ENCODE assay signal across 1 cellular context in genomic region chr19:12035220-12036172, GRCh38.
TF ChIP-seq lines count a peak whose summit lies in the region.

Gene ZNF433 (minus strand): TSS chr19:12035679. CDS start chr19:12035539, 140 bp downstream.

TF ChIP-seq in HepG2, 621 proteins besides CTCF, POLR2A, EP300 and RAD21 (continued from another document and continues in another):
- no peak for TF ChIP-seq PRDM15 (CRISPR knock-in tag; IDR thresholded peaks at IDR 0.05)
- TF ChIP-seq ELF4 (CRISPR knock-in tag; IDR thresholded peaks at IDR 0.05; ENCODE audit: borderline replicate concordance): no peak
- no peak for TF ChIP-seq TOE1 (CRISPR knock-in tag; IDR thresholded peaks at IDR 0.05)
- no peak for TF ChIP-seq ZNF326 (CRISPR knock-in tag; IDR thresholded peaks at IDR 0.05; ENCODE audit: borderline replicate concordance)
- peak; percentile 74 for TF ChIP-seq GABPB1 (CRISPR knock-in tag; IDR thresholded peaks at IDR 0.05)
- TF ChIP-seq TOPORS (CRISPR knock-in tag; IDR thresholded peaks at IDR 0.05): no peak
- no peak for TF ChIP-seq ZXDC (CRISPR knock-in tag; IDR thresholded peaks at IDR 0.05)
- TF ChIP-seq BATF2 (CRISPR knock-in tag; IDR thresholded peaks at IDR 0.05): 0 out of 2 replicates have a peak, but pooled peaks have one; percentile 56
- no peak for TF ChIP-seq ZNF580 (CRISPR knock-in tag; IDR thresholded peaks at IDR 0.05; ENCODE audit: borderline replicate concordance, low read depth)
- no peak for TF ChIP-seq DMTF1 (CRISPR knock-in tag; IDR thresholded peaks at IDR 0.05)
- TF ChIP-seq SP1 (IDR thresholded peaks at IDR 0.05): no peak
- peak; percentile 88 for TF ChIP-seq SP1 (CRISPR knock-in tag; IDR thresholded peaks at IDR 0.05)
- no peak for TF ChIP-seq ZNF552 (CRISPR knock-in tag; IDR thresholded peaks at IDR 0.05; ENCODE audit: borderline replicate concordance)
- peak; percentile 3; the same call in 1 of the 2 replicates for TF ChIP-seq MLXIP (CRISPR knock-in tag; IDR thresholded peaks at IDR 0.05; ENCODE audit: borderline replicate concordance)
- no peak for TF ChIP-seq GZF1 (CRISPR knock-in tag; IDR thresholded peaks at IDR 0.05)
- TF ChIP-seq AKNA (CRISPR knock-in tag; IDR thresholded peaks at IDR 0.05; ENCODE audit: borderline replicate concordance): no peak
- TF ChIP-seq ERF (CRISPR knock-in tag; IDR thresholded peaks at IDR 0.05): peak; percentile 19; the same call in 1 of the 2 replicates
- TF ChIP-seq PREB (CRISPR knock-in tag; IDR thresholded peaks at IDR 0.05): no peak
- no peak for TF ChIP-seq DNMT1 (CRISPR knock-in tag; IDR thresholded peaks at IDR 0.05)
- TF ChIP-seq ZNF253 (CRISPR knock-in tag; IDR thresholded peaks at IDR 0.05; ENCODE audit: borderline replicate concordance): no peak
- no peak for TF ChIP-seq ZNF256 (CRISPR knock-in tag; conservative IDR thresholded peaks at IDR 0.05)
- TF ChIP-seq ZFP37 (CRISPR knock-in tag; IDR thresholded peaks at IDR 0.05; ENCODE audit: borderline replicate concordance): 0 out of 2 replicates have a peak, but pooled peaks have one; percentile 46
- TF ChIP-seq NR2F1 (CRISPR knock-in tag; IDR thresholded peaks at IDR 0.05): no peak
- no peak for TF ChIP-seq SOX6 (IDR thresholded peaks at IDR 0.05)
- TF ChIP-seq SOX6 (CRISPR knock-in tag; IDR thresholded peaks at IDR 0.05): peak; percentile 26; the same call in 1 of the 2 replicates
- TF ChIP-seq HOMEZ (CRISPR knock-in tag; IDR thresholded peaks at IDR 0.05; ENCODE audit: low read depth): no peak
- TF ChIP-seq ZBTB7B (CRISPR knock-in tag; IDR thresholded peaks at IDR 0.05): no peak; the same call in 1 of the 2 replicates
- 0 out of 2 replicates have a peak, but pooled peaks have one; percentile 70 for TF ChIP-seq FOXO4 (CRISPR knock-in tag; conservative IDR thresholded peaks at IDR 0.05)
- no peak; the same call in 1 of the 2 replicates for TF ChIP-seq ZNF773 (CRISPR knock-in tag; IDR thresholded peaks at IDR 0.05; ENCODE audit: borderline replicate concordance)
- peak; percentile 80; the same call in 1 of the 2 replicates for TF ChIP-seq ZNF780A (CRISPR knock-in tag; IDR thresholded peaks at IDR 0.05)
- no peak for TF ChIP-seq AHR (CRISPR knock-in tag; IDR thresholded peaks at IDR 0.05)
- TF ChIP-seq ZFP36L2 (CRISPR knock-in tag; IDR thresholded peaks at IDR 0.05): no peak
- TF ChIP-seq STAT5B (CRISPR knock-in tag; IDR thresholded peaks at IDR 0.05): no peak
- TF ChIP-seq ZNF101 (CRISPR knock-in tag; IDR thresholded peaks at IDR 0.05; ENCODE audit: borderline replicate concordance, low read depth): no peak
- TF ChIP-seq TGIF2 (CRISPR knock-in tag; IDR thresholded peaks at IDR 0.05): peak; percentile 59; the same call in 1 of the 2 replicates
- TF ChIP-seq SRSF1 (optimal IDR thresholded peaks at IDR 0.05; ENCODE audit: low read depth, low read length): no peak
- no peak for TF ChIP-seq SRY (CRISPR knock-in tag; IDR thresholded peaks at IDR 0.05)
